8 cellular contexts compared by ENCODE assay signal in the genomic region with DNA sequence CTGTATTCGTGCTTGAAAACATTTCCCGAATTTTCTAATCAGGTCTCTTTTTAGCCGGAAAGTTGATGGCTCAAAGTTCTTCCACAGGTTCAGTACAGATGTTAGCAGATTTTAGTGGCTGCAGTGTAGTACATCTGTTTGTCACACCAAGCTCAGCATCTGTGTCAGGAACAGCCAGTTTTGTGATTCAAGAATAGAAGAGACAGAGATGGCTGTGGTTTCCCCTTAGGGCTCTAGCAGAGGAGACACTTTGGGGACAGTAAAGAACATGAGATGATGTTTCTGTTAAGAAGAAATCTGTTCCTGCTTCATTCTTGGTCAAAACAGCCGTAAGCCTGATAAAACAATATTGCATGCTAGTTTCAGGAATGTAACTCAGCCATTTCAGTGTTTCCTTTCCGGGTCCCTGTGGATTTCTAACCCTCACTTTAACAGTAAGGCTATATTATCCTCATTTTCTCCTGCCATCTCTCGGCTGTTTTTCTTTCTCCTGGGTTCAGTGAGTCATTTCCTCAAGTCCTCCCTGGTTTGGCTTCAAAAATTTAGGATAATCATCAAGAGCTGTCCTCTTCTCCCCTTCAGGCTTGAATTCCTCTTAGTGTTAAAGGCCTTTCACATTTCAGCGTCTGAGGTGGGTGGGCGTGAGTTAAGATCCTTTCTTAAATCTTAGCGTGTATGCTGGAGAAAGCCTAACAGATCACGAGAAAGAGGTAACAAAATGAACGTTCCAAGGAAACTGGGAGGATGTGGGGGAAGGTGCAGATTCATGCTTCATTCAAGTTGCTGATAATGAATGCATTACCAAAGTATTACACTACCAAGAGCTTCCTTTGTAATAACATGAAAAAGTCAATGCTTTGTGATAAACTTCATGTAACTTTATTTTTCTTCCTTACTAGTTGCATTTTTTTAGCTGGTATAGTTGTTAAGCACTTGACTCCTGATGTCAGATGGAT. TPM values are rescaled to one million over a fixed set of nuclear protein-coding genes. Genes with fewer than 3 reads are reported as not detected.
DNase-seq lines count a peak whose midpoint lies in the region; ATAC-seq lines count a peak whose summit lies in the region.
"Had no signal": no experiment of that assay in that cellular context is flagged by ENCODE, and none has a peak within 500 bp of the region (broad histone marks: within the 10 kb centered on the region; RNA-seq: fewer than 3 reads in every experiment).

No MANE protein-coding gene starts in this region.

- H3K4me3 ChIP-seq in MG63 (peak overlapping the region; percentile 25), mesodermal cell (ENCODE audit: extremely low read depth, insufficient read depth, low read length, poor library complexity, severe bottlenecking) (no peak overlapping the region)

- DNase-seq in MG63, result peak; percentile 9
- peak; percentile 70 for DNase-seq in dedifferentiated amniotic fluid mesenchymal stem cell (ENCODE audit: extremely low spot score)
- DNase-seq in SIG-M5 (lab: John Stamatoyannopoulos, UW), result no peak
- DNase-seq in activated T-cell treated with anti-CD3 and anti-CD28 coated beads, Interleukin-2, amount 50 U/mL, for 48 hours, result no peak
- no peak for DNase-seq in iPS-NIHi7 (ENCODE audit: extremely low spot score)
- DNase-seq: stimulated activated naive CD4-positive, alpha-beta T cell had no signal

- no peaks in the 10 kb centered on the region for H3K9me3 ChIP-seq in MG63
- H3K9me3 ChIP-seq in mesodermal cell (ENCODE audit: control insufficient read depth, low read length), result no peaks in the 10 kb centered on the region

- H3K27me3 ChIP-seq in MG63, result no peaks in the 10 kb centered on the region

- H3K36me3 ChIP-seq in MG63 (no peaks in the 10 kb centered on the region), mesodermal cell (ENCODE audit: control insufficient read depth, insufficient read depth, low read length) (no peaks in the 10 kb centered on the region)

- ATAC-seq in HG02763 (IDR thresholded peaks at IDR 0.05; ENCODE audit: unreplicated experiment), result no peak

- H3K4me1 ChIP-seq in mesodermal cell (ENCODE audit: control insufficient read depth, insufficient read depth, low read length, poor library complexity, severe bottlenecking), result peaks cover 29% of the 10 kb centered on the region

- peak overlapping the region; percentile 82 for H3K27ac ChIP-seq in mesodermal cell (ENCODE audit: low read depth, low read length, severe bottlenecking)

- 54 to 63% methylated on average over 8 to 10 of the region's 11 CpGs for WGBS in mesodermal cell (ENCODE audit: insufficient coverage in 2 of 2), 2 experiments

RNA-seq across cellular contexts. Expression of a gene that starts 37.1 kb away (rescaled TPM):
- total RNA-seq in MG63 (2014; rRNA removed; shearing (Covaris generic); ENCODE audit: low replicate concordance), result 15.2 and 21.8 TPM in 2 replicates
- 4.5 TPM for polyA plus RNA-seq in mesodermal cell (2013, experiment 1 of 2)
- polyA plus RNA-seq in mesodermal cell (2013, experiment 2 of 2), result 3.3 TPM

Comparison
In these comparisons a context has a peak if more than half of its experiments do, and no peak if none do; other contexts are left out.
1. DNase-seq: peak in MG63 (single experiment) and dedifferentiated amniotic fluid mesenchymal stem cell (single experiment); none in SIG-M5 (single experiment), activated T-cell treated with anti-CD3 and anti-CD28 coated beads, Interleukin-2, amount 50 U/mL, for 48 hours (0 of 2) and iPS-NIHi7 (single experiment).